9 cellular contexts compared by ENCODE assay signal in the genomic region with DNA sequence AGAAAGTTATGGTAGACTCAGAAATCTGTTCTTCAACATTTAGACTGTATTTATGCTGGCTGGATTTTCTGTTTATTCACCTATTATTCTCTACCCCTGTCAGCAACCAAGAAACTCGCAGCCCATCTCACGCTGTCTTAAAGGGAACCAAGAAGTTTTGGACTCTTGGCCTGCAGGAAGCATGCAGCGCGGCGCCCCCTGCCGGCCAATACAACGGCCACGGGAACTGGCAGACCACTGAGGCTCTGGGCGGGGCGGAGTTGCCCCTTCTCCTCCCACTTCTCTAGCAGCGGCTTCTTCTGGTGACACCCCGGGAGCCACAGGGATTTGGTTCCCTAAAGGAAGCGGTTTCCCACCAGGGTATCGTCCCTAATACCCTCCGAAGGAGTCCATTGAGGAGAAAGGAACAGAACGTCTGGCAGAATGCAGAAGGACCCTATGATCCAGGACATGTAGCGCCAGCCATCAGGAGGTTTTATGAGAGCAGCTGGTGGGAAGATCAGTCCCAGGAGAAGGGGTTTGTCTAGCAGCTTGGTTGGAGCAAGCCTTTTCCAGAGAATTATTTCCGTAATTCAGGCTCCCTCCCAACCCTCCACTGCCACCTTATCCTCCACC. TPM values are rescaled to one million over a fixed set of nuclear protein-coding genes. Genes with fewer than 3 reads are reported as not detected.
DNase-seq lines count a peak whose midpoint lies in the region; ATAC-seq, FAIRE-seq and TF ChIP-seq lines count a peak whose summit lies in the region.
"Had no signal": no experiment of that assay in that cellular context is flagged by ENCODE, and none has a peak within 500 bp of the region (broad histone marks: within the 10 kb centered on the region; RNA-seq: fewer than 3 reads in every experiment).

No MANE protein-coding gene starts in this region.

- TF ChIP-seq CTCF in GM12865 (IDR thresholded peaks at IDR 0.05; ENCODE audit: insufficient read depth, low read depth, low read length, missing control alignments) = peak; percentile 51
- TF ChIP-seq CTCF in bronchial epithelial cell (IDR thresholded peaks at IDR 0.05; ENCODE audit: insufficient read depth, low read length, severe bottlenecking) = peak; percentile 55
- peak; percentile 38 for TF ChIP-seq CTCF in mesothelial cell of epicardium (IDR thresholded peaks at IDR 0.05; ENCODE audit: unreplicated experiment)

- no peaks in the 10 kb centered on the region for H3K9me3 Mint-ChIP-seq in mesothelial cell of epicardium
- H3K9me3 Mint-ChIP-seq: memory B cell had no signal

- no peaks in the 10 kb centered on the region for H3K36me3 ChIP-seq in bronchial epithelial cell (ENCODE audit: control insufficient read depth, insufficient read depth, low read length)

- no peak overlapping the region for H3K4me3 ChIP-seq in GM12865 (ENCODE audit: low read depth, low read length)
- no peak overlapping the region for H3K4me3 ChIP-seq in bronchial epithelial cell (ENCODE audit: low read depth, low read length)

- peaks cover 2% of the 10 kb centered on the region for H3K36me3 Mint-ChIP-seq in mesothelial cell of epicardium
- H3K36me3 Mint-ChIP-seq: memory B cell had no signal

- peaks cover 2% of the 10 kb centered on the region for H3K27me3 ChIP-seq in bronchial epithelial cell (ENCODE audit: control insufficient read depth, insufficient read depth, low read length)

- no peak overlapping the region for H3K27ac Mint-ChIP-seq in mesothelial cell of epicardium
- H3K27ac Mint-ChIP-seq: memory B cell had no signal

- H3K4me3 Mint-ChIP-seq in mesothelial cell of epicardium = no peak overlapping the region
- H3K4me3 Mint-ChIP-seq: memory B cell had no signal

- peaks cover 11% of the 10 kb centered on the region for H3K27me3 Mint-ChIP-seq in mesothelial cell of epicardium (ENCODE audit: low read depth)

- H3K4me1 Mint-ChIP-seq in mesothelial cell of epicardium = no peaks in the 10 kb centered on the region

- no peak for FAIRE-seq in bronchial epithelial cell (lab: Jason Lieb, UNC)
- FAIRE-seq in RCC 7860 (lab: Jason Lieb, UNC) = no peak

- ATAC-seq in GM21825 (IDR thresholded peaks at IDR 0.05; ENCODE audit: unreplicated experiment) = no peak

- DNase-seq in GM12865 (ENCODE audit: low read depth) = peak; percentile 45
- DNase-seq in NCI-H460 (ENCODE audit: extremely low read depth, low read depth) = peak; percentile 4
- peak; percentile 4 for DNase-seq in bronchial epithelial cell (ENCODE audit: low read depth)
- DNase-seq in mesothelial cell of epicardium (ENCODE audit: low spot score in 2 of 2, unreplicated experiment in 2 of 2) = peak in 1 of 2 experiments; percentile 39
- no peak for DNase-seq in amniotic stem cell (lab: John Stamatoyannopoulos, UW)
- no peak for DNase-seq in RCC 7860 (ENCODE audit: low spot score)
- DNase-seq in NCI-H2171 treated with DMSO at 0.1 percent for 48 hours (lab: John Stamatoyannopoulos, UW) = no peak

RNA-seq across cellular contexts. Expression of a gene that starts 21.0 kb away (rescaled TPM):
- total RNA-seq in NCI-H460 (2014; rRNA removed; shearing (Covaris generic)) = not detected in 2 replicates
- polyA plus RNA-seq in NCI-H460 (2014; cell fraction: nucleus; rRNA removed) = not detected in 2 replicates
- total RNA-seq in bronchial epithelial cell = not detected in 2 replicates
- total RNA-seq in mesothelial cell of epicardium = not detected in 3 replicates

RNA-seq across cellular contexts. Expression of a gene that starts 43.1 kb away (rescaled TPM):
- total RNA-seq in NCI-H460 (2014; rRNA removed; shearing (Covaris generic)) = not detected in 2 replicates
- polyA plus RNA-seq in NCI-H460 (2014; cell fraction: nucleus; rRNA removed) = not detected in 2 replicates
- total RNA-seq in bronchial epithelial cell (not detected in 2 replicates), mesothelial cell of epicardium (not detected in 3 replicates)

RNA-seq across cellular contexts. Expression of a gene that starts 55.5 kb away (rescaled TPM):
- 76.6 and 80.5 TPM in 2 replicates for total RNA-seq in NCI-H460 (2014; rRNA removed; shearing (Covaris generic))
- polyA plus RNA-seq in NCI-H460 (2014; cell fraction: nucleus; rRNA removed) = 719 and 748 TPM in 2 replicates
- 30.0 and 56.1 TPM in 2 replicates for total RNA-seq in bronchial epithelial cell
- 72.4 to 78.7 TPM (median 73.4 TPM) in 3 replicates for total RNA-seq in mesothelial cell of epicardium

Comparison
In these comparisons a context has a peak if more than half of its experiments do, and no peak if none do; other contexts are left out.
1. DNase-seq: peak in GM12865 (single experiment), NCI-H460 (single experiment) and bronchial epithelial cell (single experiment); none in amniotic stem cell (single experiment), RCC 7860 (single experiment) and NCI-H2171 treated with DMSO at 0.1 percent for 48 hours (single experiment).
2. Peak in every context shown above with its lines, with median percentiles within 50 percentile points of each other: CTCF ChIP-seq.